ENCODE assay signal across 1 cellular context in the genomic region with DNA sequence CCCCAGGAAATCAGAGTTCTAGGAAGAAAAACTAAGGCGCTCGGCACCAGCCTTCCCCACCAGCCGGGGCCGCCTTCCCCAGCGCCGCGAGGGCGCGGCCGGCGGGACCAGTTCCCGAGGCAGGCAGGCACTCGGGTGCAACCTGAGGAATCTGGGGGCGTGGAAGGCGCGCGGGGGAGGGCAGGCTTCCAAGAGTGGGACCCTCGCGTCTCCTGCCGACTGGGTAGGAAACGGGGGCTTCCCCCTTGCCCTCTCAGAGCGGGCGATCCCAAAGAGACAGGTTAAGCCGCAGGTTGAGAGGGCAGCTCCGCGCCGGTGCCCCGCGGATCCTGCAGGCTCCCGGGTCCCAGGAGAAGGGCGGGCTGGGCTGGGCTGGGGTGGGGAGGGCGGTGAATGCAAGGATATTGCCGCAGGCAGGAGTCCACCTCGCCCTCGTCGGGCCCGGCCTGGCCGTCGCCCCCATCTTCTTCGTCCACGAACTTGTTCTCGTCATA.
TF ChIP-seq lines count a peak whose summit lies in the region.

No MANE protein-coding gene starts in this region.

TF ChIP-seq in endothelial cell of umbilical vein, 7 proteins besides CTCF, POLR2A, EP300 and RAD21:
- TF ChIP-seq POLR2AphosphoS5 (IDR thresholded peaks at IDR 0.05; ENCODE audit: insufficient read depth, low read depth, low read length): no peak
- no peak for TF ChIP-seq EZH2 (IDR thresholded peaks at IDR 0.05; ENCODE audit: borderline replicate concordance, low read depth, low read length, severe bottlenecking)
- no peak for TF ChIP-seq MYC (IDR thresholded peaks at IDR 0.05; ENCODE audit: low read depth, low read length)
- TF ChIP-seq, protein P1, sequence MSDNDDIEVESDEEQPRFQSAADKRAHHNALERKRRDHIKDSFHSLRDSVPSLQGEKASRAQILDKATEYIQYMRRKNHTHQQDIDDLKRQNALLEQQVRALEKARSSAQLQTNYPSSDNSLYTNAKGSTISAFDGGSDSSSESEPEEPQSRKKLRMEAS (IDR thresholded peaks at IDR 0.05; ENCODE audit: insufficient read depth, insufficient read length): no peak
TF ChIP-seq in endothelial cell of umbilical vein: peak in this region for 0.
